Comparison of ENCODE assay signal across 1 cellular context in the genomic region with DNA sequence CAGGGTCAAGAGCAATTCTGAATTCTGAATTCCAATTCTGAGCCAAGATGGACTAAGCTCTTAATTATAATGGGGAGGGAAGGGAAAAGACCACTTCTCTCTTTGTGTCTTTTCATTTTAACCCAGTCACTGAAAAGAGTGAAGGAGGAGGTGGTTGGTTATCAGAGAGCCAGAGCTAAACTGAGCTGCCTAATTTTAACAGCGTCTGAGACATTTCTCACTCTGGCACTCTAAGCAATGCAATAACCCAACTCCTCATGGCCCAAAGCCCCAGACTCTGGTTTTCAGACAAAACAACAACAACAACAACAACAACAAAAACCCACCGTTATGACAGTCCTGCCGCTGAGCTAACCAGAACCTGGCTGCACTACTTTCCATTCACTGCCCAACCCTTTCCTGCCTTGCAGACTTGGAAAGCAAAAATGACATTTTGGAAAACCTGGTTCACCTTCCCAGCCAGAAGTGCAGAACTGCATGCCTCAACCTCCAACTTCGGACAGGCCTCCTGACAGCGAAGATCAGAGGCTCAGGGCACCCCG.
A peak's percentile ranks its signal among the peaks of the same experiment; 100 is the strongest.
TF ChIP-seq lines count a peak whose summit lies in the region.

No MANE protein-coding gene starts in this region.

TF ChIP-seq in K562, 482 proteins besides CTCF, POLR2A, EP300 and RAD21:
- TF ChIP-seq ZC3H11A (IDR thresholded peaks at IDR 0.05; ENCODE audit: low read depth, low read length): no peak
- TF ChIP-seq, protein P1, sequence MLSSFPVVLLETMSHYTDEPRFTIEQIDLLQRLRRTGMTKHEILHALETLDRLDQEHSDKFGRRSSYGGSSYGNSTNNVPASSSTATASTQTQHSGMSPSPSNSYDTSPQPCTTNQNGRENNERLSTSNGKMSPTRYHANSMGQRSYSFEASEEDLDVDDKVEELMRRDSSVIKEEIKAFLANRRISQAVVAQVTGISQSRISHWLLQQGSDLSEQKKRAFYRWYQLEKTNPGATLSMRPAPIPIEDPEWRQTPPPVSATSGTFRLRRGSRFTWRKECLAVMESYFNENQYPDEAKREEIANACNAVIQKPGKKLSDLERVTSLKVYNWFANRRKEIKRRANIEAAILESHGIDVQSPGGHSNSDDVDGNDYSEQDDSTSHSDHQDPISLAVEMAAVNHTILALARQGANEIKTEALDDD (IDR thresholded peaks at IDR 0.05): peak; percentile 68
- TF ChIP-seq ZNF551 (CRISPR knock-in tag; IDR thresholded peaks at IDR 0.05): no peak
- TF ChIP-seq, protein P2, sequence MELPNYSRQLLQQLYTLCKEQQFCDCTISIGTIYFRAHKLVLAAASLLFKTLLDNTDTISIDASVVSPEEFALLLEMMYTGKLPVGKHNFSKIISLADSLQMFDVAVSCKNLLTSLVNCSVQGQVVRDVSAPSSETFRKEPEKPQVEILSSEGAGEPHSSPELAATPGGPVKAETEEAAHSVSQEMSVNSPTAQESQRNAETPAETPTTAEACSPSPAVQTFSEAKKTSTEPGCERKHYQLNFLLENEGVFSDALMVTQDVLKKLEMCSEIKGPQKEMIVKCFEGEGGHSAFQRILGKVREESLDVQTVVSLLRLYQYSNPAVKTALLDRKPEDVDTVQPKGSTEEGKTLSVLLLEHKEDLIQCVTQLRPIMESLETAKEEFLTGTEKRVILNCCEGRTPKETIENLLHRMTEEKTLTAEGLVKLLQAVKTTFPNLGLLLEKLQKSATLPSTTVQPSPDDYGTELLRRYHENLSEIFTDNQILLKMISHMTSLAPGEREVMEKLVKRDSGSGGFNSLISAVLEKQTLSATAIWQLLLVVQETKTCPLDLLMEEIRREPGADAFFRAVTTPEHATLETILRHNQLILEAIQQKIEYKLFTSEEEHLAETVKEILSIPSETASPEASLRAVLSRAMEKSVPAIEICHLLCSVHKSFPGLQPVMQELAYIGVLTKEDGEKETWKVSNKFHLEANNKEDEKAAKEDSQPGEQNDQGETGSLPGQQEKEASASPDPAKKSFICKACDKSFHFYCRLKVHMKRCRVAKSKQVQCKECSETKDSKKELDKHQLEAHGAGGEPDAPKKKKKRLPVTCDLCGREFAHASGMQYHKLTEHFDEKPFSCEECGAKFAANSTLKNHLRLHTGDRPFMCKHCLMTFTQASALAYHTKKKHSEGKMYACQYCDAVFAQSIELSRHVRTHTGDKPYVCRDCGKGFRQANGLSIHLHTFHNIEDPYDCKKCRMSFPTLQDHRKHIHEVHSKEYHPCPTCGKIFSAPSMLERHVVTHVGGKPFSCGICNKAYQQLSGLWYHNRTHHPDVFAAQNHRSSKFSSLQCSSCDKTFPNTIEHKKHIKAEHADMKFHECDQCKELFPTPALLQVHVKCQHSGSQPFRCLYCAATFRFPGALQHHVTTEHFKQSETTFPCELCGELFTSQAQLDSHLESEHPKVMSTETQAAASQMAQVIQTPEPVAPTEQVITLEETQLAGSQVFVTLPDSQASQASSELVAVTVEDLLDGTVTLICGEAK (IDR thresholded peaks at IDR 0.05): peak; percentile 62
- TF ChIP-seq, protein P2 (CRISPR knock-in tag; IDR thresholded peaks at IDR 0.05): no peak
- no peak for TF ChIP-seq SUPT5H (IDR thresholded peaks at IDR 0.05)
- 0 out of 2 replicates have a peak, but pooled peaks have one; percentile 38 for TF ChIP-seq LARP7 (IDR thresholded peaks at IDR 0.05)
- peak; percentile 35; the same call in 1 of the 2 replicates for TF ChIP-seq BCOR (IDR thresholded peaks at IDR 0.05)
- 0 out of 2 replicates have a peak, but pooled peaks have one; percentile 12 for TF ChIP-seq ZNF766 (CRISPR knock-in tag; conservative IDR thresholded peaks at IDR 0.05)
- TF ChIP-seq, protein P3, sequence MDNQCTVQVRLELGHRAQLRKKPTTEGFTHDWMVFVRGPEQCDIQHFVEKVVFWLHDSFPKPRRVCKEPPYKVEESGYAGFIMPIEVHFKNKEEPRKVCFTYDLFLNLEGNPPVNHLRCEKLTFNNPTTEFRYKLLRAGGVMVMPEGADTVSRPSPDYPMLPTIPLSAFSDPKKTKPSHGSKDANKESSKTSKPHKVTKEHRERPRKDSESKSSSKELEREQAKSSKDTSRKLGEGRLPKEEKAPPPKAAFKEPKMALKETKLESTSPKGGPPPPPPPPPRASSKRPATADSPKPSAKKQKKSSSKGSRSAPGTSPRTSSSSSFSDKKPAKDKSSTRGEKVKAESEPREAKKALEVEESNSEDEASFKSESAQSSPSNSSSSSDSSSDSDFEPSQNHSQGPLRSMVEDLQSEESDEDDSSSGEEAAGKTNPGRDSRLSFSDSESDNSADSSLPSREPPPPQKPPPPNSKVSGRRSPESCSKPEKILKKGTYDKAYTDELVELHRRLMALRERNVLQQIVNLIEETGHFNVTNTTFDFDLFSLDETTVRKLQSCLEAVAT (IDR thresholded peaks at IDR 0.05): 0 out of 4 replicates have a peak, but pooled peaks of 1 of the 2 experiments have one; percentile 40
- TF ChIP-seq, protein P4, sequence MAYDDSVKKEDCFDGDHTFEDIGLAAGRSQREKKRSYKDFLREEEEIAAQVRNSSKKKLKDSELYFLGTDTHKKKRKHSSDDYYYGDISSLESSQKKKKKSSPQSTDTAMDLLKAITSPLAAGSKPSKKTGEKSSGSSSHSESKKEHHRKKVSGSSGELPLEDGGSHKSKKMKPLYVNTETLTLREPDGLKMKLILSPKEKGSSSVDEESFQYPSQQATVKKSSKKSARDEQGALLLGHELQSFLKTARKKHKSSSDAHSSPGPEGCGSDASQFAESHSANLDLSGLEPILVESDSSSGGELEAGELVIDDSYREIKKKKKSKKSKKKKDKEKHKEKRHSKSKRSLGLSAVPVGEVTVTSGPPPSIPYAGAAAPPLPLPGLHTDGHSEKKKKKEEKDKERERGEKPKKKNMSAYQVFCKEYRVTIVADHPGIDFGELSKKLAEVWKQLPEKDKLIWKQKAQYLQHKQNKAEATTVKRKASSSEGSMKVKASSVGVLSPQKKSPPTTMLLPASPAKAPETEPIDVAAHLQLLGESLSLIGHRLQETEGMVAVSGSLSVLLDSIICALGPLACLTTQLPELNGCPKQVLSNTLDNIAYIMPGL (CRISPR knock-in tag; IDR thresholded peaks at IDR 0.05): no peak
